In genomic region chr6:31355540-31355988, GRCh38 we compare ENCODE assay signal across 8 cellular contexts. TPM values are rescaled to one million over a fixed set of nuclear protein-coding genes. Genes with fewer than 3 reads are reported as not detected.
A peak's percentile ranks its signal among the peaks of the same experiment; 100 is the strongest.
DNase-seq lines count a peak whose midpoint lies in the region; ATAC-seq, FAIRE-seq and TF ChIP-seq lines count a peak whose summit lies in the region.

No MANE protein-coding gene starts in this region.

- FAIRE-seq in kidney (lab: Jason Lieb, UNC), result no peak

- H3K36me3 ChIP-seq in kidney (ENCODE audit: control insufficient read depth in 1 of 2, insufficient read depth in 2 of 2, low read length in 2 of 2), result peaks cover 3 to 6% of the 10 kb centered on the region in 2 donors
- H3K36me3 ChIP-seq in stomach smooth muscle (ENCODE audit: control insufficient read depth in 2 of 2, insufficient read depth in 2 of 2, low read length in 2 of 2), result peaks cover 7 to 15% of the 10 kb centered on the region in 2 donors

- peak overlapping the region; percentile 60 to 61 for H3K9ac ChIP-seq in kidney (ENCODE audit: low read length in 2 of 2)
- H3K9ac ChIP-seq in stomach smooth muscle (ENCODE audit: low read length in 2 of 2), result peak overlapping the region in 1 of 2 donors; percentile 61

- peak overlapping the region; percentile 76 for H3K27ac Mint-ChIP-seq in activated CD4-positive, alpha-beta T cell treated with anti-CD3 and anti-CD28 coated beads, Interleukin-2, amount 10 ng/mL, durations not matched to agents 7 days and 5 days
- H3K27ac Mint-ChIP-seq in activated T-helper 2 cell treated with anti-CD3 and anti-CD28 coated beads, Interferon-gamma antibody, Interleukin-2, Interleukin-4, amounts not matched to agents 10 μg/mL and 5 μg/mL and 100 μg/mL, durations not matched to agents 14 hours and 24 hours and 36 hours, result peak overlapping the region; percentile 79

- no peak for DNase-seq in activated CD4-positive, alpha-beta T cell treated with anti-CD3 and anti-CD28 coated beads, Interleukin-2, amount 10 ng/mL, durations not matched to agents 7 days and 5 days
- DNase-seq in activated CD4-positive, alpha-beta T cell treated with anti-CD3 and anti-CD28 coated beads for 48 hours, result no peak
- no peak for DNase-seq in activated T-helper 2 cell treated with anti-CD3 and anti-CD28 coated beads, Interferon-gamma antibody, Interleukin-2, Interleukin-4, amounts not matched to agents 10 μg/mL and 5 μg/mL and 100 μg/mL, durations not matched to agents 14 hours and 24 hours and 36 hours (ENCODE audit: low spot score)
- no peak for DNase-seq in kidney
- no peak for DNase-seq in NCI-H1417 treated with DMSO at 0.1 percent for 48 hours (lab: John Stamatoyannopoulos, UW)
- no peak for DNase-seq in SW480 (ENCODE audit: low spot score)

- no peak for TF ChIP-seq CTCF in kidney (IDR thresholded peaks at IDR 0.05; ENCODE audit: borderline replicate concordance, extremely low read depth, insufficient read depth)

- H3K4me3 ChIP-seq in kidney (ENCODE audit: low read length in 2 of 2), result peak overlapping the region; percentile 20 to 90
- H3K4me3 ChIP-seq in stomach smooth muscle (ENCODE audit: low read length in 2 of 2), result peak overlapping the region; percentile 63 to 70

- ATAC-seq in SK-N-SH treated with all-trans-retinoic acid at 6 μM for 48 hours, result no peak

- no peaks in the 10 kb centered on the region for H3K9me3 Mint-ChIP-seq in activated CD4-positive, alpha-beta T cell treated with anti-CD3 and anti-CD28 coated beads, Interleukin-2, amount 10 ng/mL, durations not matched to agents 7 days and 5 days
- peaks cover 3% of the 10 kb centered on the region for H3K9me3 Mint-ChIP-seq in activated T-helper 2 cell treated with anti-CD3 and anti-CD28 coated beads, Interferon-gamma antibody, Interleukin-2, Interleukin-4, amounts not matched to agents 10 μg/mL and 5 μg/mL and 100 μg/mL, durations not matched to agents 14 hours and 24 hours and 36 hours

- POLR2A ChIA-PET in activated CD4-positive, alpha-beta T cell treated with anti-CD3 and anti-CD28 coated beads, Interleukin-2, amount 10 ng/mL, durations not matched to agents 7 days and 5 days (lab: Charles Lee), result no interaction called here

- peak overlapping the region in 1 of 2 donors; percentile 22 for H3K27ac ChIP-seq in kidney (ENCODE audit: low read depth in 2 of 2, low read length in 2 of 2)
- H3K27ac ChIP-seq in stomach smooth muscle (ENCODE audit: low read length), result no peak overlapping the region

- peaks cover 63% of the 10 kb centered on the region for H3K4me1 Mint-ChIP-seq in activated CD4-positive, alpha-beta T cell treated with anti-CD3 and anti-CD28 coated beads, Interleukin-2, amount 10 ng/mL, durations not matched to agents 7 days and 5 days
- H3K4me1 Mint-ChIP-seq in activated T-helper 2 cell treated with anti-CD3 and anti-CD28 coated beads, Interferon-gamma antibody, Interleukin-2, Interleukin-4, amounts not matched to agents 10 μg/mL and 5 μg/mL and 100 μg/mL, durations not matched to agents 14 hours and 24 hours and 36 hours (ENCODE audit: low read depth), result peaks cover 47% of the 10 kb centered on the region

- H3K4me3 Mint-ChIP-seq in activated CD4-positive, alpha-beta T cell treated with anti-CD3 and anti-CD28 coated beads, Interleukin-2, amount 10 ng/mL, durations not matched to agents 7 days and 5 days, result peak overlapping the region; percentile 93
- peak overlapping the region; percentile 93 for H3K4me3 Mint-ChIP-seq in activated T-helper 2 cell treated with anti-CD3 and anti-CD28 coated beads, Interferon-gamma antibody, Interleukin-2, Interleukin-4, amounts not matched to agents 10 μg/mL and 5 μg/mL and 100 μg/mL, durations not matched to agents 14 hours and 24 hours and 36 hours (ENCODE audit: low read depth)

- peaks cover 52% of the 10 kb centered on the region for H3K36me3 Mint-ChIP-seq in activated CD4-positive, alpha-beta T cell treated with anti-CD3 and anti-CD28 coated beads, Interleukin-2, amount 10 ng/mL, durations not matched to agents 7 days and 5 days (ENCODE audit: low read depth)
- peaks cover 55% of the 10 kb centered on the region for H3K36me3 Mint-ChIP-seq in activated T-helper 2 cell treated with anti-CD3 and anti-CD28 coated beads, Interferon-gamma antibody, Interleukin-2, Interleukin-4, amounts not matched to agents 10 μg/mL and 5 μg/mL and 100 μg/mL, durations not matched to agents 14 hours and 24 hours and 36 hours (ENCODE audit: low read depth)

- H3K9me3 ChIP-seq in kidney (ENCODE audit: control insufficient read depth in 1 of 2, low read length in 2 of 2), result no peaks in the 10 kb centered on the region
- no peaks in the 10 kb centered on the region for H3K9me3 ChIP-seq in stomach smooth muscle (ENCODE audit: control insufficient read depth in 2 of 2, low read length in 2 of 2)

- CTCF ChIA-PET in activated CD4-positive, alpha-beta T cell treated with anti-CD3 and anti-CD28 coated beads, Interleukin-2, amount 10 ng/mL, durations not matched to agents 7 days and 5 days (lab: Charles Lee), result interaction anchor here (0.7 to 2.1 kb wide), 2 partner anchors 11 to 27 kb away, joined by 4 to 8 read pairs; no protein-coding TSS in a partner anchor

- H3K27me3 ChIP-seq in stomach smooth muscle (ENCODE audit: control insufficient read depth in 1 of 2, insufficient read depth in 2 of 2, low read length in 2 of 2), result no peaks in the 10 kb centered on the region

- H3K4me1 ChIP-seq in kidney (ENCODE audit: control insufficient read depth in 1 of 2, insufficient read depth in 1 of 2, low read depth in 1 of 2, low read length in 2 of 2), result peaks cover 0 to 12% of the 10 kb centered on the region in 2 donors
- peaks cover 16% of the 10 kb centered on the region for H3K4me1 ChIP-seq in stomach smooth muscle (ENCODE audit: control insufficient read depth, insufficient read depth, low read length)

- intact Hi-C loops in activated T-helper 2 cell treated with anti-CD3 and anti-CD28 coated beads, Interferon-gamma antibody, Interleukin-2, Interleukin-4, amounts not matched to agents 10 μg/mL and 5 μg/mL and 100 μg/mL, durations not matched to agents 14 hours and 24 hours and 36 hours (cut with micrococcal nuclease), result no loop called here
- intact Hi-C loops in kidney (cut with DNase I), result no loop called here

- H3K27me3 Mint-ChIP-seq in activated CD4-positive, alpha-beta T cell treated with anti-CD3 and anti-CD28 coated beads, Interleukin-2, amount 10 ng/mL, durations not matched to agents 7 days and 5 days, result peaks cover 3% of the 10 kb centered on the region
- H3K27me3 Mint-ChIP-seq in activated T-helper 2 cell treated with anti-CD3 and anti-CD28 coated beads, Interferon-gamma antibody, Interleukin-2, Interleukin-4, amounts not matched to agents 10 μg/mL and 5 μg/mL and 100 μg/mL, durations not matched to agents 14 hours and 24 hours and 36 hours (ENCODE audit: low read depth), result peaks cover 4% of the 10 kb centered on the region

TF ChIP-seq in SK-N-SH treated with all-trans-retinoic acid at 6 μM for 48 hours, 23 proteins besides CTCF, POLR2A, EP300 and RAD21:
- TF ChIP-seq BACH2 (CRISPR knock-in tag; IDR thresholded peaks at IDR 0.05; ENCODE audit: borderline replicate concordance), result no peak
- no peak for TF ChIP-seq ZNF8 (CRISPR knock-in tag; IDR thresholded peaks at IDR 0.05)
- TF ChIP-seq TCF4 (CRISPR knock-in tag; IDR thresholded peaks at IDR 0.05; ENCODE audit: borderline replicate concordance), result no peak
- no peak for TF ChIP-seq ISL1 (CRISPR knock-in tag; IDR thresholded peaks at IDR 0.05)
- no peak for TF ChIP-seq ARNTL (CRISPR knock-in tag; IDR thresholded peaks at IDR 0.05; ENCODE audit: borderline replicate concordance, low read depth)
- TF ChIP-seq, protein P1, sequence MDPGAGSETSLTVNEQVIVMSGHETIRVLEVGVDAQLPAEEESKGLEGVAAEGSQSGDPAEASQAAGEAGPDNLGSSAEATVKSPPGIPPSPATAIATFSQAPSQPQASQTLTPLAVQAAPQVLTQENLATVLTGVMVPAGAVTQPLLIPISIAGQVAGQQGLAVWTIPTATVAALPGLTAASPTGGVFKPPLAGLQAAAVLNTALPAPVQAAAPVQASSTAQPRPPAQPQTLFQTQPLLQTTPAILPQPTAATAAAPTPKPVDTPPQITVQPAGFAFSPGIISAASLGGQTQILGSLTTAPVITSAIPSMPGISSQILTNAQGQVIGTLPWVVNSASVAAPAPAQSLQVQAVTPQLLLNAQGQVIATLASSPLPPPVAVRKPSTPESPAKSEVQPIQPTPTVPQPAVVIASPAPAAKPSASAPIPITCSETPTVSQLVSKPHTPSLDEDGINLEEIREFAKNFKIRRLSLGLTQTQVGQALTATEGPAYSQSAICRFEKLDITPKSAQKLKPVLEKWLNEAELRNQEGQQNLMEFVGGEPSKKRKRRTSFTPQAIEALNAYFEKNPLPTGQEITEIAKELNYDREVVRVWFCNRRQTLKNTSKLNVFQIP (CRISPR knock-in tag; IDR thresholded peaks at IDR 0.05; ENCODE audit: borderline replicate concordance, low read depth), result no peak

RNA-seq across cellular contexts. Expression of gene HLA-B, which starts 1.4 kb away (rescaled TPM):
- 1,000 to 10,000 TPM; 4,654 to 4,702 TPM for total RNA-seq in activated CD4-positive, alpha-beta T cell treated with anti-CD3 and anti-CD28 coated beads, Interleukin-2, amount 10 ng/mL, durations not matched to agents 7 days and 5 days
- 3,580 and 3,693 TPM in 2 replicates for total RNA-seq in activated T-helper 2 cell treated with anti-CD3 and anti-CD28 coated beads, Interferon-gamma antibody, Interleukin-2, Interleukin-4, amounts not matched to agents 10 μg/mL and 5 μg/mL and 100 μg/mL, durations not matched to agents 14 hours and 24 hours and 36 hours
- total RNA-seq in kidney, result 1,532 TPM
- polyA plus RNA-seq in kidney (ENCODE audit: insufficient read depth, low read depth, low replicate concordance), result 1,348 TPM

RNA-seq across cellular contexts. Expression of gene MICA, which starts 47.8 kb away (rescaled TPM):
- total RNA-seq in activated CD4-positive, alpha-beta T cell treated with anti-CD3 and anti-CD28 coated beads, Interleukin-2, amount 10 ng/mL, durations not matched to agents 7 days and 5 days, result 10 to 100 TPM; 10.5 to 10.8 TPM
- total RNA-seq in activated T-helper 2 cell treated with anti-CD3 and anti-CD28 coated beads, Interferon-gamma antibody, Interleukin-2, Interleukin-4, amounts not matched to agents 10 μg/mL and 5 μg/mL and 100 μg/mL, durations not matched to agents 14 hours and 24 hours and 36 hours, result 5.6 and 6.0 TPM in 2 replicates
- 27.5 TPM for total RNA-seq in kidney
- polyA plus RNA-seq in kidney (ENCODE audit: insufficient read depth, low read depth, low replicate concordance), result 34.7 TPM
